ENCODE assay signal across 27 cellular contexts in genomic region chr4:52645315-52645714, GRCh38. TPM values are rescaled to one million over a fixed set of nuclear protein-coding genes. Genes with fewer than 3 reads are reported as not detected.
A peak's percentile ranks its signal among the peaks of the same experiment; 100 is the strongest.
DNase-seq lines count a peak whose midpoint lies in the region; ATAC-seq, FAIRE-seq and TF ChIP-seq lines count a peak whose summit lies in the region.
"Had no signal": no experiment of that assay in that cellular context is flagged by ENCODE, and none has a peak within 500 bp of the region (broad histone marks: within the 10 kb centered on the region; RNA-seq: fewer than 3 reads in every experiment).

No MANE protein-coding gene starts in this region.

- in situ Hi-C loops in GM12878 (cut with MboI): no loop called here

- peaks cover 46% of the 10 kb centered on the region for H3K4me1 ChIP-seq in GM12878 (ENCODE audit: control insufficient read depth, insufficient read depth, low read length)
- H3K4me1 ChIP-seq: colonic mucosa had no signal

- H3K79me2 ChIP-seq in GM12878 (ENCODE audit: control insufficient read depth, insufficient read depth, low read length): peaks cover 50% of the 10 kb centered on the region

- BruUV-seq in GM12878 (replicated peaks; lab: Mats Ljungman, UMichigan): no TSS peak

- ATAC-seq in GM19324 (IDR thresholded peaks at IDR 0.05; ENCODE audit: low FRiP score, unreplicated experiment) (peak; percentile 34), HG02798 (IDR thresholded peaks at IDR 0.05; ENCODE audit: poor library complexity, unreplicated experiment) (peak; percentile 27), GM12878 (no peak), GM21367 (IDR thresholded peaks at IDR 0.05; ENCODE audit: unreplicated experiment) (no peak)
- ATAC-seq: A549; heart right ventricle; HepG2; left colon; naive thymus-derived CD8-positive, alpha-beta T cell had no signal

- no peak for TF ChIP-seq CTCF in GM10248 (IDR thresholded peaks at IDR 0.05; ENCODE audit: control extremely low read depth, extremely low read depth, low read depth, missing control alignments)
- no peak for TF ChIP-seq CTCF in GM12878 (IDR thresholded peaks at IDR 0.05 in 2 of 3, conservative IDR thresholded peaks at IDR 0.05 in 1 of 3; ENCODE audit: control insufficient read depth in 2 of 3, extremely low read depth in 1 of 3, insufficient read depth in 1 of 3, low read depth in 3 of 3, low read length in 3 of 3)

- TF ChIP-seq POLR2A in GM12878 (IDR thresholded peaks at IDR 0.05; ENCODE audit: low read depth, low read length): no peak

- H3K4me3 ChIP-seq in GM12878: peak overlapping the region; percentile 10; the same call in 1 of the 2 replicates
- H3K4me3 ChIP-seq: A549, colonic mucosa, heart right ventricle had no signal

- no peak for TF ChIP-seq RAD21 in GM12878 (IDR thresholded peaks at IDR 0.05; ENCODE audit: insufficient read depth, low read depth, low read length)

- intact Hi-C loops in GM12878 (cut with micrococcal nuclease; ENCODE audit: unreplicated experiment): loop anchor here (10.0 kb wide), 1 partner anchor 611 kb away; the partner anchor contains the start of gene SGCB

- CTCF ChIA-PET in GM10248 (lab: Yijun Ruan, JAX): interaction anchor here (0.7 to 2.3 kb wide), 3 partner anchors 10 to 20 kb away, joined by 3 to 7 read pairs (median 4); no protein-coding TSS in a partner anchor
- CTCF ChIA-PET in GM12878 (lab: Yijun Ruan, JAX): interaction anchor here (0.8 to 1.3 kb wide), 3 partner anchors 12 to 28 kb away, joined by 3 to 4 read pairs (median 3); no protein-coding TSS in a partner anchor

- SMC1A ChIA-PET in GM12878 (lab: Charles Lee; ENCODE audit: uncharacterized antibody, unreplicated experiment): interaction anchor here (0.6 to 1.2 kb wide), 6 partner anchors 8 to 39 kb away, joined by 3 to 5 read pairs (median 3); no protein-coding TSS in a partner anchor

- TF ChIP-seq EP300 in GM12878 (IDR thresholded peaks at IDR 0.05; ENCODE audit: borderline replicate concordance in 1 of 2, control insufficient read depth in 1 of 2, low read depth in 2 of 2, low read length in 2 of 2): no peak

- FAIRE-seq in GM12878 (lab: Jason Lieb, UNC): no peak
- FAIRE-seq: A549, HepG2 had no signal

- H2AFZ ChIP-seq in GM12878 (ENCODE audit: control insufficient read depth, low read depth, low read length): no peak overlapping the region

- peak overlapping the region; percentile 7; the same call in 1 of the 2 replicates for H3K4me2 ChIP-seq in GM12878 (ENCODE audit: control insufficient read depth, insufficient read depth)
- H3K4me2 ChIP-seq: A549, SK-N-SH had no signal

- no peaks in the 10 kb centered on the region for H3K27me3 ChIP-seq in GM12878 (replicated peaks in 1 of 2; ENCODE audit: control insufficient read depth in 2 of 2, insufficient read depth in 2 of 2, low read length in 1 of 2)
- H3K27me3 ChIP-seq: colonic mucosa, heart right ventricle had no signal

- RAD21 ChIA-PET in GM12878 (lab: Charles Lee; ENCODE audit: unreplicated experiment): interaction anchor here (0.7 kb wide), 2 partner anchors 152 to 594 kb away, joined by 3 read pairs; partner anchors contain the start of gene SPATA18

- peaks cover 8% of the 10 kb centered on the region; the same call in 2 of the 3 replicates for H3K9me3 ChIP-seq in GM12878 (replicated peaks; ENCODE audit: control insufficient read depth, insufficient read depth, low read length)
- H3K9me3 ChIP-seq: A549, colonic mucosa, heart right ventricle, SK-N-SH had no signal

- H4K20me1 ChIP-seq in GM12878 (ENCODE audit: control insufficient read depth, insufficient read depth): no peaks in the 10 kb centered on the region

- H3K36me3 ChIP-seq in GM12878 (ENCODE audit: control insufficient read depth in 2 of 2, insufficient read depth in 2 of 2, low read length in 1 of 2): no peaks in the 10 kb centered on the region
- H3K36me3 ChIP-seq: colonic mucosa, heart right ventricle had no signal

- peak; percentile 38 for DNase-seq in GM10248 (ENCODE audit: extremely low spot score)
- no peak for DNase-seq in GM12878 (ENCODE audit: low read depth, low spot score)
- DNase-seq in activated CD4-positive, CD25-positive, alpha-beta regulatory T cell (lab: John Stamatoyannopoulos, UW): no peak
- DNase-seq in DMS114 treated with DMSO at 0.1 percent for 48 hours (lab: John Stamatoyannopoulos, UW; ENCODE audit: unreplicated experiment): no peak
- DNase-seq in SW480 (ENCODE audit: low spot score): no peak
- DNase-seq: activated CD4-positive, alpha-beta T cell treated with anti-CD3 and anti-CD28 coated beads for 48 hours; activated naive CD4-positive, alpha-beta T cell treated with anti-CD3 and anti-CD28 coated beads, Interleukin-2, amount 10 ng/mL, durations not matched to agents 7 days and 5 days; amniotic stem cell; colonic mucosa; effector memory CD4-positive, alpha-beta T cell; foreskin fibroblast; GF-D8; heart right ventricle; HFFc6; left colon; mesendoderm; naive thymus-derived CD8-positive, alpha-beta T cell; NCI-H1694 treated with DMSO at 0.1 percent for 48 hours; SK-N-SH; T-helper 2 cell had no signal

- peak overlapping the region; percentile 69 for H3K27ac ChIP-seq in GM12878 (ENCODE audit: control insufficient read depth, insufficient read depth)
- H3K27ac ChIP-seq: A549, colonic mucosa, HL-60, RWPE1 had no signal

- POLR2A ChIA-PET in GM10248 (lab: Yijun Ruan, JAX): interaction anchor here (0.6 to 1.6 kb wide), 4 partner anchors 12 to 67 kb away, joined by 3 to 6 read pairs (median 4); no protein-coding TSS in a partner anchor
- POLR2A ChIA-PET in GM12878 (lab: Charles Lee): interaction anchor here (0.6 to 4.8 kb wide), 5 partner anchors 13 to 1015 kb away, joined by 3 to 30 read pairs (median 4); partner anchors contain the start of gene USP46

- peak overlapping the region; percentile 52 for H3K9ac ChIP-seq in GM12878 (ENCODE audit: control insufficient read depth, insufficient read depth, low read length)
- H3K9ac ChIP-seq: SK-N-SH had no signal

TF ChIP-seq in GM12878, 131 proteins besides CTCF, POLR2A, EP300 and RAD21:
- TF ChIP-seq NBN (IDR thresholded peaks at IDR 0.05): no peak
- TF ChIP-seq ETV6 (conservative IDR thresholded peaks at IDR 0.05 in 1 of 2, IDR thresholded peaks at IDR 0.05 in 1 of 2; ENCODE audit: borderline replicate concordance in 1 of 2, low read depth in 1 of 2): no peak
- no peak for TF ChIP-seq FOS (IDR thresholded peaks at IDR 0.05; ENCODE audit: borderline replicate concordance, extremely low read depth, insufficient read length)
- TF ChIP-seq CBFB (IDR thresholded peaks at IDR 0.05; ENCODE audit: low read depth): no peak
- TF ChIP-seq GABPA (IDR thresholded peaks at IDR 0.05; ENCODE audit: low read depth): no peak

RNA-seq across cellular contexts. Expression of gene USP46, which starts 13.8 kb away (rescaled TPM):
- 22.3 and 26.2 TPM in 2 replicates for total RNA-seq in GM12878 (2013; cell fraction: nucleolus; rRNA removed)
- total RNA-seq in GM12878 (2014; rRNA removed) (6.7 and 8.4 TPM in 2 replicates), GM12878 (2014; rRNA removed; fragmentation: Illumina TruSeq; extraction: Trizol) (10.4 and 11.6 TPM in 2 replicates), GM12878 (2021) (18.8 and 20.1 TPM in 2 replicates)
- polyA plus RNA-seq in GM12878 (2011; ENCODE audit: low read depth): 3.1 TPM
- polyA plus RNA-seq in GM12878 (2011; rRNA removed) (12.4 and 15.6 TPM in 2 replicates), GM12878 (2014; fragmentation: Illumina TruSeq; extraction: Trizol) (14.5 and 14.7 TPM in 2 replicates), GM12878 (2014; fragmentation: Nextera tagmentation; extraction: Ambion mirVana) (1 to 10 TPM; 5.3 TPM), GM12878 (2014; rRNA removed) (7.6 and 8.7 TPM in 2 replicates), GM12878 (2016; fragmentation: Nextera tagmentation; extraction: Ambion mirVana) (10 to 100 TPM; 13.1 to 13.2 TPM)
- polyA plus RNA-seq in GM12878 (2011; cell fraction: cytosol; rRNA removed): 3.8 and 3.9 TPM in 2 replicates
- 9.0 and 12.8 TPM in 2 replicates for polyA plus RNA-seq in GM12878 (2011; cell fraction: nucleus; rRNA removed)
- polyA plus RNA-seq in GM12878 (2012): 4.7 and 6.8 TPM in 2 replicates
- 11.3 and 29.0 TPM in 2 replicates for polyA minus RNA-seq in GM12878 (2011; rRNA and poly(A)+ RNA removed)
- polyA minus RNA-seq in GM12878 (2011; cell fraction: cytosol; rRNA and poly(A)+ RNA removed): 3.1 and 4.0 TPM in 2 replicates
- polyA minus RNA-seq in GM12878 (2011; cell fraction: nucleus; rRNA and poly(A)+ RNA removed): 9.1 and 15.4 TPM in 2 replicates

Comparison
In these comparisons a context has a peak if more than half of its experiments do, and no peak if none do; other contexts are left out.
1. ATAC-seq: peak in GM19324 (single experiment) and HG02798 (single experiment); none in GM12878 (single experiment) and GM21367 (single experiment).